ENCODE assay signal across 23 cellular contexts in the genomic region with DNA sequence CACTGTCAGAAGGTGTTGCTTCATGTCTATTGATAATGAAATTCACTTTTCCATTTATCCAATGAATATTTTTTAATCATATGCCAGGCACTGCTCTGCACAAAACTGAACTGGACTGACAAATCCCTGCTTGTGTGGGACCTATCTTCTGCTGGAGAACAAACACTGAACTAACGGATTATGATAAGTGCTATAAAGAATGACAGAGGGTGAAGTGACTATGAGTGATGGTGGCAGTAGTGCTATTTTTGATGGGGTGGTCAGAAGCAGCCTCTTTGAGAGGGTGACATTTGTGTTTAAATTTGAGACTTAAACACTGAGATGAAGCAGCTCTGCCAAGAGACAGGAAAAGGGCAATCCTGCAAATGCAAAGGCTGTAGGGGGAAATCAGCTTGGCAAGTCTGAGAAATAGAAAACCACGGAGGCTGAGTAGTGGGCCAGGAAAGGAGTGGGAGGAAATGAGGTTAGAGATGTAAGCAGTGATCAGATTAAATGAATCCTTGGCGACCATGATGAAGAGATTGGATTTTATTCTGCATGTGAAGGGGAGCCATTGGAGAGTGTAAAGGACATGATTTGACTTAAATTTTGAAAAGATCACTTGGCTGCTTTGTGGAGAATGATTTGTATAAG.
"Had no signal": no experiment of that assay in that cellular context is flagged by ENCODE, and none has a peak within 500 bp of the region (broad histone marks: within the 10 kb centered on the region; RNA-seq: fewer than 3 reads in every experiment).

No MANE protein-coding gene starts in this region.

- H3K9me3 Mint-ChIP-seq: activated T-cell treated with anti-CD3 and anti-CD28 coated beads, Interleukin-2, amount 50 U/mL, for 4 hours; immature natural killer cell; memory B cell; type B pancreatic cell had no signal

- H3K4me3 Mint-ChIP-seq: activated CD4-positive, alpha-beta T cell treated with anti-CD3 and anti-CD28 coated beads for 36 hours; activated T-cell treated with anti-CD3 and anti-CD28 coated beads, Interleukin-2, amount 50 U/mL, for 4 hours; immature natural killer cell; memory B cell; type B pancreatic cell had no signal

- ATAC-seq: activated CD4-positive, alpha-beta T cell treated with anti-CD3 and anti-CD28 coated beads for 36 hours; activated T-cell treated with anti-CD3 and anti-CD28 coated beads, Interleukin-2, amount 50 U/mL, for 4 hours; left lung; sciatic nerve had no signal

- DNase-seq: activated CD4-positive, alpha-beta T cell treated with anti-CD3 and anti-CD28 coated beads for 36 hours; activated CD4-positive, alpha-beta T cell treated with anti-CD3 and anti-CD28 coated beads, Interleukin-2, amount 50 U/mL, for 4 hours; activated CD8-positive, alpha-beta memory T cell treated with anti-CD3 and anti-CD28 coated beads for 24 hours; activated CD8-positive, alpha-beta memory T cell treated with anti-CD3 and anti-CD28 coated beads, Interleukin-2, amount 50 U/mL, for 4 hours; activated naive CD4-positive, alpha-beta T cell treated with Interleukin-2 at 50 U/mL for 16 hours; activated T-cell treated with anti-CD3 and anti-CD28 coated beads, Interleukin-2, amount 50 U/mL, for 4 hours; aorta; central memory CD4-positive, alpha-beta T cell; immature natural killer cell; left lung; nucleus accumbens; stimulated activated CD4-positive, alpha-beta T cell treated with anti-CD3 and anti-CD28 coated beads, Interleukin-2, amount 100 ng/mL, for 48 hours; stimulated activated CD8-positive, alpha-beta memory T cell treated with anti-CD3 and anti-CD28 coated beads, Interleukin-4, amount 100 ng/mL, for 48 hours; stimulated activated naive CD4-positive, alpha-beta T cell; T-helper 9 cell; testis had no signal

- H3K9ac ChIP-seq: parathyroid adenoma had no signal

- H3K27me3 ChIP-seq: left lung, testis, vagina had no signal

- H3K27ac ChIP-seq: epithelial cell of prostate, left lung, parathyroid adenoma, testis, vagina had no signal

- H3K36me3 ChIP-seq: left lung, vagina had no signal

- H2AFZ ChIP-seq: parathyroid adenoma had no signal

- H3K36me3 Mint-ChIP-seq: immature natural killer cell had no signal

- H3K9me3 ChIP-seq: left lung, testis, vagina had no signal

- H3K4me1 ChIP-seq: parathyroid adenoma had no signal

- H3K27ac Mint-ChIP-seq: activated CD4-positive, alpha-beta T cell treated with anti-CD3 and anti-CD28 coated beads for 36 hours; memory B cell; type B pancreatic cell had no signal

- H3K4me3 ChIP-seq: left lung, testis, vagina had no signal

- H3K27me3 Mint-ChIP-seq: activated CD4-positive, alpha-beta T cell treated with anti-CD3 and anti-CD28 coated beads for 36 hours; brain; memory B cell; type B pancreatic cell had no signal
